In the genomic region with DNA sequence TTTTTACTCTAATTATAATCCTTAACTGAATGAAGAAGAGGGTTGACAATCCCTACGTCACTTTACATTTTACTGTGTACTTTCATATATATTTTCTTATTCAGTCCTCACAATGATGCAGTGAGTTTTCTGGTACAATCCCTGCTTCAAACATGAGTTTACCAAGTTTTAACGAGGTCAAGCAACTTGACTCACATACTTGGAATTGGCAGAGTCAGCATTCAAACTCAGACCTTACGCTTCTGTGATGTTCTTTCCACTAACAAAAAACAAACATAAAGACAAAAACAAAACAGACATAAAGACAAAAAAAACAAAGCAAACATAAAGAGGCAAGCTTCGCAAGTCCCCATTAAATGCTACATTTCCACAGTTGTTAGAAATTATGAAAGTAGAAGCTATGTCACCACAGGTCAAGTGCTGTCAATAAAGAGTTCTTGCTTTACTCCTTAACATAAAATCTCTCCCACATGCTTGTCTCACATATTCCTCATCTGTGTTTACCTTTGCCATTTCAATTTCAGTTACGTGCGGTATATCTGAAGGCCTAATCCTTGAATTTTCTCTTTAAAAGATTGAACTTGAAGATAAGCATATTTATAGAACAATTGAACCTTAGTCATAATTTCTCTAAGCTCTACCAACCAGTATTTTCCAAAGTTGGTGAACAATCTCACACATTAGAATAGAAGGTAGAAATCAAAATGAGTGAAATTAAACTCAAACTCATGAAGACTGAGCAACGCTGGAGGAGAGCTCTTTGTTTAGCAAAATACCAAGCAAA, we compare ENCODE assay signal across 17 cellular contexts.
DNase-seq lines count a peak whose midpoint lies in the region; ATAC-seq, FAIRE-seq and TF ChIP-seq lines count a peak whose summit lies in the region.
"Had no signal": no experiment of that assay in that cellular context is flagged by ENCODE, and none has a peak within 500 bp of the region (broad histone marks: within the 10 kb centered on the region; RNA-seq: fewer than 3 reads in every experiment).

No MANE protein-coding gene starts in this region.

- H3K9me3 Mint-ChIP-seq in activated CD8-positive, alpha-beta memory T cell treated with anti-CD3 and anti-CD28 coated beads, Interleukin-2, amount 10 ng/mL, durations not matched to agents 7 days and 5 days (ENCODE audit: low read depth) = no peaks in the 10 kb centered on the region
- no peaks in the 10 kb centered on the region for H3K9me3 Mint-ChIP-seq in activated CD4-positive, alpha-beta memory T cell treated with anti-CD3 and anti-CD28 coated beads for 36 hours
- peaks cover 0 to 2% of the 10 kb centered on the region in 2 donors for H3K9me3 Mint-ChIP-seq in stimulated activated naive B cell treated with anti-CD40 and anti-IgM and Interleukin-4, amounts not matched to agents 10 μg/mL and 1 μg/mL and 100 μg/mL, for 72 hours
- H3K9me3 Mint-ChIP-seq: endodermal cell had no signal

- no peak overlapping the region for H3K9ac ChIP-seq in mesendoderm (ENCODE audit: low read length)

- POLR2A ChIA-PET in activated CD4-positive, alpha-beta memory T cell treated with anti-CD3 and anti-CD28 coated beads for 36 hours (lab: Charles Lee) = interaction anchor here (1.0 to 4.7 kb wide), 16 partner anchors 8 to 70 kb away, joined by 3 to 52 read pairs (median 13); no protein-coding TSS in a partner anchor

- no peaks in the 10 kb centered on the region for H3K79me2 ChIP-seq in mesendoderm (ENCODE audit: control insufficient read depth, insufficient read depth, low read length)

- H3K27me3 Mint-ChIP-seq in activated CD8-positive, alpha-beta memory T cell treated with anti-CD3 and anti-CD28 coated beads, Interleukin-2, amount 10 ng/mL, durations not matched to agents 7 days and 5 days = no peaks in the 10 kb centered on the region
- H3K27me3 Mint-ChIP-seq in activated CD4-positive, alpha-beta memory T cell treated with anti-CD3 and anti-CD28 coated beads for 36 hours = no peaks in the 10 kb centered on the region
- H3K27me3 Mint-ChIP-seq in stimulated activated naive B cell treated with anti-CD40 and anti-IgM and Interleukin-4, amounts not matched to agents 10 μg/mL and 1 μg/mL and 100 μg/mL, for 72 hours = no peaks in the 10 kb centered on the region

- no peak overlapping the region for H3K18ac ChIP-seq in mesendoderm (ENCODE audit: low read length)

- H3K4me3 Mint-ChIP-seq in activated CD8-positive, alpha-beta memory T cell treated with anti-CD3 and anti-CD28 coated beads, Interleukin-2, amount 10 ng/mL, durations not matched to agents 7 days and 5 days = peak overlapping the region; percentile 5
- peak overlapping the region; percentile 66 for H3K4me3 Mint-ChIP-seq in activated CD4-positive, alpha-beta memory T cell treated with anti-CD3 and anti-CD28 coated beads for 36 hours
- H3K4me3 Mint-ChIP-seq in stimulated activated naive B cell treated with anti-CD40 and anti-IgM and Interleukin-4, amounts not matched to agents 10 μg/mL and 1 μg/mL and 100 μg/mL, for 72 hours = peak overlapping the region; percentile 18 to 33
- H3K4me3 Mint-ChIP-seq: endodermal cell had no signal

- CTCF ChIA-PET in activated CD8-positive, alpha-beta memory T cell treated with anti-CD3 and anti-CD28 coated beads, Interleukin-2, amount 10 ng/mL, durations not matched to agents 7 days and 5 days (lab: Charles Lee) = interaction anchor here (0.6 to 2.4 kb wide), 6 partner anchors 9 to 56 kb away, joined by 3 to 7 read pairs (median 4); no protein-coding TSS in a partner anchor
- CTCF ChIA-PET in activated CD4-positive, alpha-beta memory T cell treated with anti-CD3 and anti-CD28 coated beads for 36 hours (lab: Charles Lee) = interaction anchor here (1.0 to 3.7 kb wide), 12 partner anchors 8 to 122 kb away, joined by 3 to 20 read pairs (median 4); no protein-coding TSS in a partner anchor

- no peak overlapping the region for H3K23ac ChIP-seq in mesendoderm (ENCODE audit: low read length)

- peaks cover 91% of the 10 kb centered on the region for H3K4me1 Mint-ChIP-seq in activated CD8-positive, alpha-beta memory T cell treated with anti-CD3 and anti-CD28 coated beads, Interleukin-2, amount 10 ng/mL, durations not matched to agents 7 days and 5 days
- peaks cover 97% of the 10 kb centered on the region for H3K4me1 Mint-ChIP-seq in activated CD4-positive, alpha-beta memory T cell treated with anti-CD3 and anti-CD28 coated beads for 36 hours (ENCODE audit: low read depth)
- H3K4me1 Mint-ChIP-seq in stimulated activated naive B cell treated with anti-CD40 and anti-IgM and Interleukin-4, amounts not matched to agents 10 μg/mL and 1 μg/mL and 100 μg/mL, for 72 hours = peaks cover 68 to 89% of the 10 kb centered on the region in 2 donors

- H3K27me3 ChIP-seq in mesendoderm (ENCODE audit: insufficient read depth, low read length, poor library complexity) = no peaks in the 10 kb centered on the region
- H3K27me3 ChIP-seq: gastrocnemius medialis, stomach had no signal

- no peak for ATAC-seq in activated CD8-positive, alpha-beta memory T cell treated with anti-CD3 and anti-CD28 coated beads, Interleukin-2, amount 10 ng/mL, durations not matched to agents 7 days and 5 days
- no peak for ATAC-seq in stimulated activated naive B cell treated with anti-CD40 and anti-IgM and Interleukin-4, amounts not matched to agents 10 μg/mL and 1 μg/mL and 100 μg/mL, for 72 hours (replicated peaks)
- no peak for ATAC-seq in GM18873 (IDR thresholded peaks at IDR 0.05; ENCODE audit: low FRiP score, unreplicated experiment)
- ATAC-seq: gastrocnemius medialis, HCT116 had no signal

- no peaks in the 10 kb centered on the region for H3K79me1 ChIP-seq in mesendoderm (ENCODE audit: low read length)

- no peak overlapping the region for H2AK5ac ChIP-seq in mesendoderm (ENCODE audit: low read length)

- H3K4me3 ChIP-seq in mesendoderm (ENCODE audit: low read length) = no peak overlapping the region
- H3K4me3 ChIP-seq: gastrocnemius medialis, stomach had no signal

- H4K5ac ChIP-seq in mesendoderm (ENCODE audit: low read length) = no peak overlapping the region

- intact Hi-C loops in activated CD4-positive, alpha-beta memory T cell treated with anti-CD3 and anti-CD28 coated beads for 36 hours (cut with micrococcal nuclease) = loop anchor here (1.0 to 5.0 kb wide), 6 partner anchors 9 to 87 kb away; no protein-coding TSS in a partner anchor

- no peak overlapping the region for H2BK5ac ChIP-seq in mesendoderm (ENCODE audit: low read length)

- TF ChIP-seq POLR2A in GM12891 (IDR thresholded peaks at IDR 0.05; ENCODE audit: low read depth, low read length) = no peak

- H3K4me1 ChIP-seq in mesendoderm (ENCODE audit: control insufficient read depth, low read depth, low read length) = no peaks in the 10 kb centered on the region
- H3K4me1 ChIP-seq: gastrocnemius medialis had no signal

- no peaks in the 10 kb centered on the region for H3K36me3 ChIP-seq in mesendoderm (ENCODE audit: control insufficient read depth, insufficient read depth, low read length)
- H3K36me3 ChIP-seq: gastrocnemius medialis had no signal

- no peak overlapping the region for H4K8ac ChIP-seq in mesendoderm (ENCODE audit: low read depth, low read length)

- FAIRE-seq in endometrium (lab: Jason Lieb, UNC) (peak; percentile 99), GM12891 (lab: Jason Lieb, UNC) (no peak)
- FAIRE-seq: urothelium cell line had no signal

- no peak overlapping the region for H3K56ac ChIP-seq in mesendoderm (ENCODE audit: low read length)

- peaks cover 69% of the 10 kb centered on the region for H3K36me3 Mint-ChIP-seq in activated CD8-positive, alpha-beta memory T cell treated with anti-CD3 and anti-CD28 coated beads, Interleukin-2, amount 10 ng/mL, durations not matched to agents 7 days and 5 days
- peaks cover 48% of the 10 kb centered on the region for H3K36me3 Mint-ChIP-seq in activated CD4-positive, alpha-beta memory T cell treated with anti-CD3 and anti-CD28 coated beads for 36 hours
- H3K36me3 Mint-ChIP-seq in stimulated activated naive B cell treated with anti-CD40 and anti-IgM and Interleukin-4, amounts not matched to agents 10 μg/mL and 1 μg/mL and 100 μg/mL, for 72 hours = peaks cover 65 to 85% of the 10 kb centered on the region in 2 donors

- H3K27ac Mint-ChIP-seq in activated CD8-positive, alpha-beta memory T cell treated with anti-CD3 and anti-CD28 coated beads, Interleukin-2, amount 10 ng/mL, durations not matched to agents 7 days and 5 days = peak overlapping the region; percentile 85
- H3K27ac Mint-ChIP-seq in activated CD4-positive, alpha-beta memory T cell treated with anti-CD3 and anti-CD28 coated beads for 36 hours = peak overlapping the region; percentile 93
- H3K27ac Mint-ChIP-seq in stimulated activated naive B cell treated with anti-CD40 and anti-IgM and Interleukin-4, amounts not matched to agents 10 μg/mL and 1 μg/mL and 100 μg/mL, for 72 hours = peak overlapping the region; percentile 92
- H3K27ac Mint-ChIP-seq: endodermal cell had no signal

- WGBS in mesendoderm (ENCODE audit: extremely low coverage, insufficient coverage, low lambda C conversion rate) = no CpG with 5 or more reads among the region's 7 CpGs

- no peak overlapping the region for H3K4ac ChIP-seq in mesendoderm (ENCODE audit: low read depth, low read length)

- H2BK120ac ChIP-seq in mesendoderm (ENCODE audit: low read depth, low read length) = no peak overlapping the region

- no peak overlapping the region for H3K27ac ChIP-seq in mesendoderm (ENCODE audit: low read depth, low read length)
- H3K27ac ChIP-seq: gastrocnemius medialis, stomach had no signal

- no peak overlapping the region for H3K4me2 ChIP-seq in mesendoderm (ENCODE audit: low read length)

- DNase-seq in activated CD8-positive, alpha-beta memory T cell treated with anti-CD3 and anti-CD28 coated beads, Interleukin-2, amount 10 ng/mL, durations not matched to agents 7 days and 5 days = no peak
- DNase-seq in activated CD8-positive, alpha-beta memory T cell treated with anti-CD3 and anti-CD28 coated beads for 24 hours = no peak
- DNase-seq in activated CD4-positive, alpha-beta memory T cell treated with anti-CD3 and anti-CD28 coated beads for 36 hours = no peak
- DNase-seq in stimulated activated naive B cell treated with anti-CD40 and anti-IgM and Interleukin-4, amounts not matched to agents 10 μg/mL and 1 μg/mL and 100 μg/mL, for 72 hours = no peak
- DNase-seq in GM12891 (ENCODE audit: insufficient read length, low spot score) (no peak), mesendoderm (no peak)
- DNase-seq: DMS 273 treated with DMSO at 0.1 percent for 48 hours, endodermal cell, gastrocnemius medialis, NCI-H1417 treated with DMSO at 0.1 percent for 48 hours, NCI-H446, nucleus accumbens, stomach had no signal

- no peak overlapping the region for H2BK15ac ChIP-seq in mesendoderm (replicated peaks; ENCODE audit: low read depth)

TF ChIP-seq in GM12891, 5 proteins besides CTCF, POLR2A, EP300 and RAD21:
- TF ChIP-seq PAX5 (IDR thresholded peaks at IDR 0.05; ENCODE audit: insufficient read depth, low read length, severe bottlenecking) (no peak), POU2F2 (IDR thresholded peaks at IDR 0.05; ENCODE audit: low read depth, low read length) (no peak), SPI1 (IDR thresholded peaks at IDR 0.05; ENCODE audit: low read depth, low read length) (no peak), POLR2AphosphoS5 (IDR thresholded peaks at IDR 0.05; ENCODE audit: low read depth, low read length) (no peak), TAF1 (IDR thresholded peaks at IDR 0.05; ENCODE audit: low read depth, low read length) (no peak)
TF ChIP-seq in GM12891: peak in this region for 0.

Comparison
In these comparisons a context has a peak if more than half of its experiments do, and no peak if none do; other contexts are left out.
1. H3K4me3 Mint-ChIP-seq: peak in every context shown above with its lines; median percentile 66 in activated CD4-positive, alpha-beta memory T cell treated with anti-CD3 and anti-CD28 coated beads for 36 hours; 26 in stimulated activated naive B cell treated with anti-CD40 and anti-IgM and Interleukin-4, amounts not matched to agents 10 μg/mL and 1 μg/mL and 100 μg/mL, for 72 hours; 5 in activated CD8-positive, alpha-beta memory T cell treated with anti-CD3 and anti-CD28 coated beads, Interleukin-2, amount 10 ng/mL, durations not matched to agents 7 days and 5 days.